ENCODE assay signal across 9 cellular contexts in the genomic region with DNA sequence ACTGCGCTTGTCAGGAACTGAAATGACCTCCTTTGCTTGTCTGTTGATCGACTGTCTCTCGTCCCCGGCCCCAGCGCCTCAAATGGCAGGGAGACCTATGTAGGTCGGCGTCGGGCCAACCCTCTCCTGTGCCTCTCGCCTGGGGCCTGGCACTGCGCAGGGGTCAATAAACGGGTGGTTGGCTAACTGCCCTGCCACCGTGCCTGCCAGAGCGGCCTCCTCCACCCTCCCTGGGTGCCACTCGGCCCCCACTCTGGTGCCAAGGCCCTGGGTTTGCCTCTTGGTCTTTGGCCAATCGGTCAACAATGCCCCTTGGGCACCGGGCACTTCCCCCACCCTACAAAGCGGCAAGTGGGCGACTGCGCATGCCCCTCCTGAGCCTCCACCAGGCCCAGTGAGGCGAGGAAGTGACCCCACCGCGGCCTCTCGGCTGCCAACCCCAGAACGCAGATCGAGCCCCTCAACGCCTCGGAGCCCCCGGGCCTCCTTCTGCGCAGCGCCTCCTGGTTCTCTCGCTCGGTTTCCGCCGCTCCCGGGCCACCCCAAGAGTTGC. TPM values are rescaled to one million over a fixed set of nuclear protein-coding genes. Genes with fewer than 3 reads are reported as not detected.
A peak's percentile ranks its signal among the peaks of the same experiment; 100 is the strongest.
DNase-seq lines count a peak whose midpoint lies in the region; ATAC-seq and TF ChIP-seq lines count a peak whose summit lies in the region.
"Had no signal": no experiment of that assay in that cellular context is flagged by ENCODE, and none has a peak within 500 bp of the region (broad histone marks: within the 10 kb centered on the region; RNA-seq: fewer than 3 reads in every experiment).

No MANE protein-coding gene starts in this region.

- H3K4me1 Mint-ChIP-seq in T-helper 17 cell (peaks cover 30% of the 10 kb centered on the region), MCF 10A (ENCODE audit: insufficient read depth, unreplicated experiment) (peaks cover 6% of the 10 kb centered on the region)

- CTCF ChIA-PET in MCF 10A (lab: Yijun Ruan, JAX), result interaction anchor here (0.6 kb wide), 1 partner anchor 1955 kb away, joined by 3 read pairs; no protein-coding TSS in a partner anchor

- H3K4me3 ChIP-seq in HUES48 (ENCODE audit: low read depth, low read length), result peak overlapping the region; percentile 90
- H3K4me3 ChIP-seq in skeletal muscle cell (ENCODE audit: low read depth, low read length), result peak overlapping the region; percentile 91

- H3K4me1 ChIP-seq in HUES48 (ENCODE audit: control insufficient read depth, insufficient read depth, low read length), result peaks cover 17% of the 10 kb centered on the region

- no peaks in the 10 kb centered on the region for H3K9me3 ChIP-seq in HUES48 (ENCODE audit: control insufficient read depth, insufficient read depth, low read length)
- H3K9me3 ChIP-seq in T-helper 17 cell (ENCODE audit: control insufficient read depth, low read length, poor library complexity, severe bottlenecking), result no peaks in the 10 kb centered on the region

- TSS peak; percentile 32 for BruUV-seq in MCF 10A (replicated peaks; lab: Mats Ljungman, UMichigan)

- no peaks in the 10 kb centered on the region for H3K9me3 Mint-ChIP-seq in MCF 10A (ENCODE audit: unreplicated experiment)

- peak; percentile 38 for ATAC-seq in GM21423 (IDR thresholded peaks at IDR 0.05; ENCODE audit: unreplicated experiment)
- ATAC-seq in T-helper 17 cell, result peak; percentile 26

- no peaks in the 10 kb centered on the region for H3K36me3 Mint-ChIP-seq in T-helper 17 cell (ENCODE audit: low read depth)
- peaks cover 43% of the 10 kb centered on the region for H3K36me3 Mint-ChIP-seq in MCF 10A (ENCODE audit: insufficient read depth, unreplicated experiment)

- peak overlapping the region; percentile 89 for H3K4me3 Mint-ChIP-seq in T-helper 17 cell
- peak overlapping the region; percentile 82 for H3K4me3 Mint-ChIP-seq in MCF 10A (ENCODE audit: unreplicated experiment)

- DNase-seq in EL (peak; percentile 68), T-helper 17 cell (no peak), MCF 10A (ENCODE audit: unreplicated experiment) (peak; percentile 69), iPS-NIHi11 (ENCODE audit: low spot score) (peak; percentile 71), skeletal muscle cell (ENCODE audit: low read depth) (no peak), 8988T (no peak)

- intact Hi-C loops in MCF 10A (cut with micrococcal nuclease), result no loop called here

- H3K27ac Mint-ChIP-seq in T-helper 17 cell (peak overlapping the region; percentile 74), MCF 10A (ENCODE audit: low read depth, unreplicated experiment) (peak overlapping the region; percentile 71)

- H3K27me3 ChIP-seq in HUES48 (ENCODE audit: control insufficient read depth, insufficient read depth, low read length), result no peaks in the 10 kb centered on the region

- POLR2A ChIA-PET in MCF 10A (lab: Yijun Ruan, JAX), result interaction anchor here (0.8 kb wide), 1 partner anchor 33 kb away, joined by 3 read pairs; no protein-coding TSS in a partner anchor

- peaks cover 25% of the 10 kb centered on the region for H3K36me3 ChIP-seq in HUES48 (ENCODE audit: control insufficient read depth, insufficient read depth, low read length)

- H3K9ac ChIP-seq in HUES48 (ENCODE audit: low read depth, low read length), result peak overlapping the region; percentile 96

- H3K27me3 Mint-ChIP-seq in T-helper 17 cell, result no peaks in the 10 kb centered on the region
- no peaks in the 10 kb centered on the region for H3K27me3 Mint-ChIP-seq in MCF 10A (ENCODE audit: insufficient read depth, unreplicated experiment)

- TF ChIP-seq CTCF in MCF 10A (IDR thresholded peaks at IDR 0.05; ENCODE audit: unreplicated experiment), result no peak

- H3K27ac ChIP-seq in HUES48 (ENCODE audit: low read depth, low read length), result peak overlapping the region; percentile 88

RNA-seq across cellular contexts. Expression of a gene that starts 1.1 kb away (rescaled TPM):
- total RNA-seq in T-helper 17 cell (10 to 100 TPM; 13.7 to 27.3 TPM), MCF 10A (2022) (46.1 and 48.5 TPM in 2 replicates)

RNA-seq across cellular contexts. Expression of a gene that starts 15.2 kb away (rescaled TPM):
- total RNA-seq in T-helper 17 cell (1 to 10 TPM in 1 of 2 donors, under 1 TPM in 1; 0.50 to 1.3 TPM), MCF 10A (2022) (not detected in 2 replicates)
- total RNA-seq: pulmonary artery endothelial cell had no signal

RNA-seq across cellular contexts. Expression of a gene that starts 41.7 kb away (rescaled TPM):
- total RNA-seq in T-helper 17 cell, result 10 to 100 TPM; 70.6 to 70.7 TPM
- total RNA-seq in MCF 10A (2022), result 22.6 and 36.8 TPM in 2 replicates

Comparison
In these comparisons a context has a peak if more than half of its experiments do, and no peak if none do; other contexts are left out.
1. DNase-seq: peak in EL (single experiment), MCF 10A (single experiment) and iPS-NIHi11 (single experiment); none in T-helper 17 cell (0 of 3), skeletal muscle cell (single experiment) and 8988T (single experiment).